Comparison of ENCODE assay signal across 32 cellular contexts in genomic region chr1:77794550-77794949, GRCh38.
"Had no signal": no experiment of that assay in that cellular context is flagged by ENCODE, and none has a peak within 500 bp of the region (broad histone marks: within the 10 kb centered on the region; RNA-seq: fewer than 3 reads in every experiment).

No MANE protein-coding gene starts in this region.

- H3K27ac Mint-ChIP-seq: activated CD4-positive, alpha-beta memory T cell treated with anti-CD3 and anti-CD28 coated beads for 36 hours; activated naive CD4-positive, alpha-beta T cell treated with anti-CD3 and anti-CD28 coated beads for 36 hours; activated naive CD4-positive, alpha-beta T cell treated with anti-CD3 and anti-CD28 coated beads, Interleukin-2, amount 50 U/mL, for 72 hours; activated T-helper 1 cell treated with anti-CD3 and anti-CD28 coated beads, Interleukin-12 subunit alpha, Interleukin-12 subunit beta, Interleukin-2, Interleukin-4 antibody, amounts not matched to agents 30 ng/mL and 10 ng/mL and 1 ng/mL, durations not matched to agents 14 hours and 24 hours and 36 hours; IgD-negative memory B cell had no signal

- DNase-seq: activated CD4-positive, alpha-beta memory T cell treated with anti-CD3 and anti-CD28 coated beads for 36 hours; activated CD4-positive, alpha-beta T cell treated with anti-CD3 and anti-CD28 coated beads, Interleukin-2, amount 50 U/mL, for 1 hour; activated CD8-positive, alpha-beta memory T cell treated with anti-CD3 and anti-CD28 coated beads, Interleukin-2, amount 50 U/mL, for 4 hours; activated gamma-delta T cell treated with Interleukin-2 at 50 U/mL for 16 hours; activated naive CD4-positive, alpha-beta T cell treated with anti-CD3 and anti-CD28 coated beads for 36 hours; activated T-cell treated with anti-CD3 and anti-CD28 coated beads for 4 hours; activated T-cell treated with anti-CD3 and anti-CD28 coated beads, Interleukin-2, amount 50 U/mL, for 4 hours; adrenal gland; body of pancreas; Karpas-422; KBM-7; NCI-H1105; NCI-H1417 treated with DMSO at 0.1 percent for 48 hours; NCI-H1694; NCI-H1930; NCI-H2171; NCI-H510A; NCI-H526 treated with DMSO at 0.1 percent for 48 hours; NCI-H774; NK-92 treated with Interleukin-12 subunit alpha and Interleukin-12 subunit beta, amount 100 ng/mL, for 24 hours; PC-3; Peyer's patch; RPMI8226; SHP77 treated with DMSO at 0.1 percent for 48 hours; T-helper 1 cell; T1000; WERI-Rb-1 had no signal

- FAIRE-seq: astrocyte had no signal

- H3K27me3 Mint-ChIP-seq: activated CD4-positive, alpha-beta memory T cell treated with anti-CD3 and anti-CD28 coated beads for 36 hours; IgD-negative memory B cell had no signal

- H3K9me3 Mint-ChIP-seq: activated CD4-positive, alpha-beta memory T cell treated with anti-CD3 and anti-CD28 coated beads for 36 hours; activated naive CD4-positive, alpha-beta T cell treated with anti-CD3 and anti-CD28 coated beads for 36 hours; activated naive CD4-positive, alpha-beta T cell treated with anti-CD3 and anti-CD28 coated beads, Interleukin-2, amount 50 U/mL, for 72 hours; activated T-cell treated with anti-CD3 and anti-CD28 coated beads, Interleukin-2, amount 50 U/mL, for 4 hours; activated T-helper 1 cell treated with anti-CD3 and anti-CD28 coated beads, Interleukin-12 subunit alpha, Interleukin-12 subunit beta, Interleukin-2, Interleukin-4 antibody, amounts not matched to agents 30 ng/mL and 10 ng/mL and 1 ng/mL, durations not matched to agents 14 hours and 24 hours and 36 hours; IgD-negative memory B cell had no signal

- ATAC-seq: activated naive CD4-positive, alpha-beta T cell treated with anti-CD3 and anti-CD28 coated beads, Interleukin-2, amount 50 U/mL, for 72 hours; activated T-cell treated with anti-CD3 and anti-CD28 coated beads, Interleukin-2, amount 50 U/mL, for 4 hours; body of pancreas; PC-3; SK-N-SH treated with all-trans-retinoic acid at 6 μM for 48 hours had no signal

- H3K4me3 Mint-ChIP-seq: activated CD4-positive, alpha-beta memory T cell treated with anti-CD3 and anti-CD28 coated beads for 36 hours; activated naive CD4-positive, alpha-beta T cell treated with anti-CD3 and anti-CD28 coated beads for 36 hours; activated T-cell treated with anti-CD3 and anti-CD28 coated beads, Interleukin-2, amount 50 U/mL, for 4 hours; activated T-helper 1 cell treated with anti-CD3 and anti-CD28 coated beads, Interleukin-12 subunit alpha, Interleukin-12 subunit beta, Interleukin-2, Interleukin-4 antibody, amounts not matched to agents 30 ng/mL and 10 ng/mL and 1 ng/mL, durations not matched to agents 14 hours and 24 hours and 36 hours; IgD-negative memory B cell had no signal
